In genomic region chr17:40331743-40332641, GRCh38 we compare ENCODE assay signal across 8 cellular contexts. TPM values are rescaled to one million over a fixed set of nuclear protein-coding genes. Genes with fewer than 3 reads are reported as not detected.
DNase-seq lines count a peak whose midpoint lies in the region; ATAC-seq and TF ChIP-seq lines count a peak whose summit lies in the region.

No MANE protein-coding gene starts in this region.

- peak overlapping the region; percentile 51 to 91 (median 64) for H3K4me3 Mint-ChIP-seq in CD4-positive, CD25-positive, alpha-beta regulatory T cell

- H3K9me2 ChIP-seq in PC-9 (ENCODE audit: insufficient read depth) (no peaks in the 10 kb centered on the region), MM.1S (replicated peaks; ENCODE audit: insufficient read depth, low read length) (no peaks in the 10 kb centered on the region)

- TF ChIP-seq POLR2A in esophagus muscularis mucosa (IDR thresholded peaks at IDR 0.05; ENCODE audit: low read depth) = peak; percentile 4

- ATAC-seq in CD4-positive, CD25-positive, alpha-beta regulatory T cell (ENCODE audit: low read depth in 2 of 2) = no peak
- no peak for ATAC-seq in GM19397 (IDR thresholded peaks at IDR 0.05; ENCODE audit: unreplicated experiment)

- peak overlapping the region in 2 of 3 donors; percentile 27 to 78 for H3K27ac Mint-ChIP-seq in CD4-positive, CD25-positive, alpha-beta regulatory T cell

- H3K79me2 ChIP-seq in PC-9 (ENCODE audit: low read depth) (peaks cover 41% of the 10 kb centered on the region), MM.1S (ENCODE audit: low read length) (peaks cover 100% of the 10 kb centered on the region)

- H3K27me3 ChIP-seq in CD4-positive, CD25-positive, alpha-beta regulatory T cell (ENCODE audit: control insufficient read depth, insufficient read depth, low read length) = no peaks in the 10 kb centered on the region
- H3K27me3 ChIP-seq in PC-9 (ENCODE audit: insufficient read depth, low read depth) (no peaks in the 10 kb centered on the region), esophagus muscularis mucosa (no peaks in the 10 kb centered on the region), neutrophil (no peaks in the 10 kb centered on the region), MM.1S (replicated peaks; ENCODE audit: insufficient read depth, low read length) (no peaks in the 10 kb centered on the region)

- H2AFZ ChIP-seq in PC-9 = no peak overlapping the region
- no peak overlapping the region for H2AFZ ChIP-seq in MM.1S (ENCODE audit: low read length)

- H3K9me3 Mint-ChIP-seq in CD4-positive, CD25-positive, alpha-beta regulatory T cell = no peaks in the 10 kb centered on the region

- peaks cover 15% of the 10 kb centered on the region for H3K36me3 Mint-ChIP-seq in CD4-positive, CD25-positive, alpha-beta regulatory T cell

- DNase-seq in CD4-positive, CD25-positive, alpha-beta regulatory T cell = no peak
- peak; percentile 28 to 76 for DNase-seq in PC-9
- DNase-seq in esophagus muscularis mucosa (ENCODE audit: extremely low spot score) = no peak
- no peak for DNase-seq in COR-L47 (lab: John Stamatoyannopoulos, UW)
- DNase-seq in NCI-H2171 treated with DMSO at 0.1 percent for 48 hours (lab: John Stamatoyannopoulos, UW) = no peak
- no peak for DNase-seq in MM.1S

- H3K36me3 ChIP-seq in CD4-positive, CD25-positive, alpha-beta regulatory T cell (ENCODE audit: control insufficient read depth, insufficient read depth, low read length) = peaks cover 17% of the 10 kb centered on the region
- H3K36me3 ChIP-seq in PC-9 (ENCODE audit: low read depth) = no peaks in the 10 kb centered on the region
- peaks cover 0 to 12% (median 2%) of the 10 kb centered on the region in 4 donors for H3K36me3 ChIP-seq in esophagus muscularis mucosa
- peaks cover 23% of the 10 kb centered on the region for H3K36me3 ChIP-seq in neutrophil
- H3K36me3 ChIP-seq in MM.1S (replicated peaks; ENCODE audit: insufficient read depth, low read length) = peaks cover 6% of the 10 kb centered on the region

- TF ChIP-seq EP300 in esophagus muscularis mucosa (IDR thresholded peaks at IDR 0.05) = no peak

- 11% methylated on average over 6 of the region's 22 CpGs for WGBS in esophagus muscularis mucosa

- peaks cover 89% of the 10 kb centered on the region for H3K4me1 ChIP-seq in CD4-positive, CD25-positive, alpha-beta regulatory T cell (ENCODE audit: control insufficient read depth, insufficient read depth, low read length, poor library complexity, severe bottlenecking)
- H3K4me1 ChIP-seq in PC-9 (replicated peaks; ENCODE audit: insufficient read depth) (peaks cover 36% of the 10 kb centered on the region), esophagus muscularis mucosa (peaks cover 89 to 100% (median 100%) of the 10 kb centered on the region in 4 donors), neutrophil (ENCODE audit: control insufficient read depth in 1 of 2, insufficient read depth in 1 of 2, low read depth in 1 of 2, low read length in 1 of 2) (peaks cover 99 to 100% of the 10 kb centered on the region in 2 experiments), MM.1S (ENCODE audit: low read length) (peaks cover 12% of the 10 kb centered on the region)

- H3K27ac ChIP-seq in CD4-positive, CD25-positive, alpha-beta regulatory T cell (ENCODE audit: insufficient read depth, low read length, poor library complexity, severe bottlenecking) = no peak overlapping the region
- H3K27ac ChIP-seq in PC-9 (no peak overlapping the region), esophagus muscularis mucosa (replicated peaks in 1 of 4) (peak overlapping the region; percentile 94 to 98 (median 96)), neutrophil (peak overlapping the region; percentile 98), MM.1S (ENCODE audit: low read length) (no peak overlapping the region)

- TF ChIP-seq CTCF in PC-9 (conservative IDR thresholded peaks at IDR 0.05) = no peak
- TF ChIP-seq CTCF in esophagus muscularis mucosa (IDR thresholded peaks at IDR 0.05) = no peak
- peak; percentile 8 for TF ChIP-seq CTCF in neutrophil (IDR thresholded peaks at IDR 0.05)
- TF ChIP-seq CTCF in MM.1S (IDR thresholded peaks at IDR 0.05; ENCODE audit: low read length) = no peak

- no peaks in the 10 kb centered on the region for H3K9me3 ChIP-seq in CD4-positive, CD25-positive, alpha-beta regulatory T cell (ENCODE audit: control insufficient read depth in 2 of 2, low read length in 2 of 2)
- H3K9me3 ChIP-seq in PC-9 (ENCODE audit: insufficient read depth, low read depth) = no peaks in the 10 kb centered on the region
- H3K9me3 ChIP-seq in esophagus muscularis mucosa = no peaks in the 10 kb centered on the region
- no peaks in the 10 kb centered on the region for H3K9me3 ChIP-seq in neutrophil
- H3K9me3 ChIP-seq in MM.1S (replicated peaks; ENCODE audit: insufficient read depth, low read length) = no peaks in the 10 kb centered on the region

- H3F3A ChIP-seq in PC-9 (ENCODE audit: insufficient read depth, low read depth) (peaks cover 6% of the 10 kb centered on the region; the same call in 1 of the 2 replicates), MM.1S (ENCODE audit: insufficient read depth, low read length) (no peaks in the 10 kb centered on the region)

- H4K20me1 ChIP-seq in PC-9 (ENCODE audit: insufficient read depth) = peaks cover 13% of the 10 kb centered on the region; the same call in 1 of the 2 replicates
- peaks cover 64% of the 10 kb centered on the region for H4K20me1 ChIP-seq in MM.1S (ENCODE audit: insufficient read depth, low read length)

- CTCF ChIA-PET in PC-9 (lab: Charles Lee) = no interaction called here

- H3K4me2 ChIP-seq in PC-9 = no peak overlapping the region
- no peak overlapping the region for H3K4me2 ChIP-seq in MM.1S (ENCODE audit: low read depth, low read length)

- no peak overlapping the region for H3K9ac ChIP-seq in MM.1S (ENCODE audit: low read length)

- no peak overlapping the region for H3K4me3 ChIP-seq in CD4-positive, CD25-positive, alpha-beta regulatory T cell (ENCODE audit: low read depth, low read length)
- no peak overlapping the region for H3K4me3 ChIP-seq in PC-9
- H3K4me3 ChIP-seq in esophagus muscularis mucosa = peak overlapping the region; percentile 26 to 38 (median 32)
- peak overlapping the region; percentile 88 to 91 for H3K4me3 ChIP-seq in neutrophil (ENCODE audit: low read depth in 1 of 2, low read length in 1 of 2)
- H3K4me3 ChIP-seq in MM.1S (ENCODE audit: low read length) = no peak overlapping the region

- BruUV-seq in PC-9 (replicated peaks; lab: Mats Ljungman, UMichigan) = no TSS peak

- POLR2A ChIA-PET in PC-9 (lab: Charles Lee; ENCODE audit: unreplicated experiment) = interaction anchor here (0.6 to 0.7 kb wide), 2 partner anchors 15 to 226 kb away, joined by 4 read pairs; no protein-coding TSS in a partner anchor

- H3K4me1 Mint-ChIP-seq in CD4-positive, CD25-positive, alpha-beta regulatory T cell = peaks cover 18 to 92% (median 59%) of the 10 kb centered on the region in 4 donors

- H3K27me3 Mint-ChIP-seq in CD4-positive, CD25-positive, alpha-beta regulatory T cell = peaks cover 4% of the 10 kb centered on the region

- intact Hi-C loops in PC-9 (cut with micrococcal nuclease; ENCODE audit: unreplicated experiment) (no loop called here), esophagus muscularis mucosa (cut with DNase I) (no loop called here)

RNA-seq across cellular contexts. Expression of gene RARA, which starts 23.0 kb away (rescaled TPM):
- total RNA-seq in CD4-positive, CD25-positive, alpha-beta regulatory T cell = 126 TPM
- 10 to 100 TPM in 3 of 4 donors, 1 to 10 TPM in 1; 7.3 to 14.5 (median 12.6) TPM for polyA plus RNA-seq in CD4-positive, CD25-positive, alpha-beta regulatory T cell
- 21.5 and 21.8 TPM in 2 replicates for total RNA-seq in PC-9 (2021)
- 10 to 100 TPM; 26.2 to 53.5 (median 52.2) TPM for total RNA-seq in esophagus muscularis mucosa

RNA-seq across cellular contexts. Expression of gene GJD3, which starts 32.5 kb away (rescaled TPM):
- not detected for total RNA-seq in CD4-positive, CD25-positive, alpha-beta regulatory T cell
- polyA plus RNA-seq in CD4-positive, CD25-positive, alpha-beta regulatory T cell = not detected
- not detected in 2 replicates for total RNA-seq in PC-9 (2021)
- total RNA-seq in esophagus muscularis mucosa = under 1 TPM in 2 of 4 donors, not detected in 2; 0.40 to 0.50 TPM

RNA-seq across cellular contexts. Expression of gene CDC6, which starts 44.3 kb away (rescaled TPM):
- 5.7 TPM for total RNA-seq in CD4-positive, CD25-positive, alpha-beta regulatory T cell
- 1 to 10 TPM in 2 of 4 donors, under 1 TPM in 1, not detected in 1; 0.59 to 1.7 (median 1.1) TPM for polyA plus RNA-seq in CD4-positive, CD25-positive, alpha-beta regulatory T cell
- total RNA-seq in PC-9 (2021) (37.8 and 44.9 TPM in 2 replicates), esophagus muscularis mucosa (under 1 TPM; 0.32 to 0.83 (median 0.44) TPM)

Comparison
In these comparisons a context has a peak if more than half of its experiments do, and no peak if none do; other contexts are left out.
1. DNase-seq: peak in PC-9 (2 of 2); none in CD4-positive, CD25-positive, alpha-beta regulatory T cell (0 of 3), esophagus muscularis mucosa (single experiment), COR-L47 (single experiment), NCI-H2171 treated with DMSO at 0.1 percent for 48 hours (single experiment) and MM.1S (single experiment).
2. H3K27ac ChIP-seq: peak in esophagus muscularis mucosa (4 of 4) and neutrophil (single experiment); none in CD4-positive, CD25-positive, alpha-beta regulatory T cell (single experiment), PC-9 (single experiment) and MM.1S (single experiment).
3. H3K4me3 ChIP-seq: peak in esophagus muscularis mucosa (4 of 4) and neutrophil (2 of 2); none in CD4-positive, CD25-positive, alpha-beta regulatory T cell (single experiment), PC-9 (single experiment) and MM.1S (single experiment).